In genomic region chr5:137190031-137190430, GRCh38 we compare ENCODE assay signal across 23 cellular contexts.
"Had no signal": no experiment of that assay in that cellular context is flagged by ENCODE, and none has a peak within 500 bp of the region (broad histone marks: within the 10 kb centered on the region; RNA-seq: fewer than 3 reads in every experiment).

No MANE protein-coding gene starts in this region.

- H3K27ac Mint-ChIP-seq: activated naive CD8-positive, alpha-beta T cell; endodermal cell; nephron progenitor cell had no signal

- H3K4me1 ChIP-seq: colonic mucosa, gastroesophageal sphincter, heart right ventricle, left lung, tibial nerve, uterus had no signal

- H3K9me3 Mint-ChIP-seq: endodermal cell, nephron progenitor cell had no signal

- H3K4me3 Mint-ChIP-seq: activated naive CD8-positive, alpha-beta T cell; endodermal cell; nephron progenitor cell had no signal

- H3K9me3 ChIP-seq: colonic mucosa, gastroesophageal sphincter, heart right ventricle, left lung, tibial nerve, uterus had no signal

- H3K36me3 ChIP-seq: brain microvascular endothelial cell, colonic mucosa, gastroesophageal sphincter, heart right ventricle, left lung, tibial nerve, uterus had no signal

- H3K4me3 ChIP-seq: colonic mucosa, gastroesophageal sphincter, heart right ventricle, left lung, tibial nerve, uterus had no signal

- FAIRE-seq: TTC549 had no signal

- H3K36me3 Mint-ChIP-seq: activated naive CD8-positive, alpha-beta T cell had no signal

- DNase-seq: activated CD4-positive, alpha-beta T cell treated with anti-CD3 and anti-CD28 coated beads, Interleukin-2, amount 50 U/mL, for 48 hours; activated gamma-delta T cell; amniotic stem cell; brain microvascular endothelial cell; central memory CD4-positive, alpha-beta T cell; colonic mucosa; endodermal cell; heart right ventricle; left lung; midbrain; nephron progenitor cell; nucleus accumbens; posterior cingulate gyrus; retina; stimulated activated CD4-positive, alpha-beta T cell treated with anti-CD3 and anti-CD28 coated beads, Interleukin-12 subunit alpha, Interleukin-12 subunit beta, amount 100 ng/mL, for 4 hours; stimulated activated CD4-positive, alpha-beta T cell treated with anti-CD3 and anti-CD28 coated beads, Interleukin-1b, Interleukin-23, amount 100 ng/mL, for 48 hours; stimulated activated naive CD4-positive, alpha-beta T cell treated with Interleukin-2 at 50 U/mL for 16 hours; substantia nigra; uterus had no signal

- H3K27ac ChIP-seq: brain microvascular endothelial cell, colonic mucosa, heart right ventricle, left lung, uterus had no signal

- H3K27me3 ChIP-seq: brain microvascular endothelial cell, colonic mucosa, gastroesophageal sphincter, heart right ventricle, tibial nerve, uterus had no signal
